In genomic region chr1:85259118-85259865, GRCh38 we compare ENCODE assay signal across 8 cellular contexts. TPM values are rescaled to one million over a fixed set of nuclear protein-coding genes. Genes with fewer than 3 reads are reported as not detected.
DNase-seq lines count a peak whose midpoint lies in the region; ATAC-seq, FAIRE-seq and TF ChIP-seq lines count a peak whose summit lies in the region.

C1orf52 (minus strand) TSS chr1:85259662; CDS start chr1:85259633, 29 bp downstream.

- ATAC-seq in HG02840 (IDR thresholded peaks at IDR 0.05; ENCODE audit: low FRiP score, unreplicated experiment): peak; percentile 99

- H3K27ac Mint-ChIP-seq in type B pancreatic cell: peak within 1 kb of the TSS; percentile 90

- H3K27me3 Mint-ChIP-seq in type B pancreatic cell: no peaks in the 10 kb centered on the region

- DNase-seq in GM12891 (ENCODE audit: insufficient read length, low spot score) (peak; percentile 82), NCI-H1436 (lab: John Stamatoyannopoulos, UW) (peak; percentile 86), T follicular helper cell (ENCODE audit: low read depth) (peak; percentile 94), cardiac septum (ENCODE audit: low spot score) (peak; percentile 97), pons (ENCODE audit: low spot score) (peak; percentile 90), type B pancreatic cell (ENCODE audit: extremely low spot score, unreplicated experiment) (peak; percentile 99)

- peak; percentile 99 for TF ChIP-seq CTCF in type B pancreatic cell (conservative IDR thresholded peaks at IDR 0.05)

- peak; percentile 92 for FAIRE-seq in GM12891 (lab: Jason Lieb, UNC)

- no peak within 1 kb of the TSS for H3K27ac ChIP-seq in adipose tissue (ENCODE audit: low read depth, low read length)

- intact Hi-C loops in cardiac septum (cut with DNase I): loop anchor here (2.0 to 5.0 kb wide), 3 partner anchors 18 to 314 kb away; partner anchors contain the start of gene BCL10

- H3K4me3 Mint-ChIP-seq in type B pancreatic cell: peak within 1 kb of the TSS; percentile 97

- WGBS in adipose tissue, 3 donors: 0 to 1% (median 0%) methylated on average over 63 to 64 of the region's 64 CpGs

- H3K4me1 Mint-ChIP-seq in type B pancreatic cell (ENCODE audit: unreplicated experiment): peaks cover 23% of the 10 kb centered on the region

- H3K9me3 Mint-ChIP-seq in type B pancreatic cell: no peaks in the 10 kb centered on the region

- TF ChIP-seq POLR2A in GM12891 (IDR thresholded peaks at IDR 0.05; ENCODE audit: low read depth, low read length): peak; percentile 97

- peaks cover 37% of the 10 kb centered on the region for H3K36me3 Mint-ChIP-seq in type B pancreatic cell

TF ChIP-seq in GM12891, 5 proteins besides CTCF, POLR2A, EP300 and RAD21:
- TF ChIP-seq POLR2AphosphoS5 (IDR thresholded peaks at IDR 0.05; ENCODE audit: low read depth, low read length) (peak; percentile 94), SPI1 (IDR thresholded peaks at IDR 0.05; ENCODE audit: low read depth, low read length) (no peak), TAF1 (IDR thresholded peaks at IDR 0.05; ENCODE audit: low read depth, low read length) (peak; percentile 71; the same call in 1 of the 2 replicates), POU2F2 (IDR thresholded peaks at IDR 0.05; ENCODE audit: low read depth, low read length) (peak; percentile 34; the same call in 1 of the 2 replicates), PAX5 (IDR thresholded peaks at IDR 0.05; ENCODE audit: insufficient read depth, low read length, severe bottlenecking) (peak; percentile 42)

RNA-seq across cellular contexts. Expression of gene C1orf52, which starts in this region (rescaled TPM):
- 11.6 TPM for polyA plus RNA-seq in GM12891 (2012; ENCODE audit: low read depth, missing spikeins)
- 10 to 100 TPM in 2 of 3 donors, 1 to 10 TPM in 1; 8.3 to 18.8 (median 17.9) TPM for polyA plus RNA-seq in adipose tissue
- 17.4 TPM for total RNA-seq in cardiac septum
- total RNA-seq in type B pancreatic cell (ENCODE audit: low replicate concordance): 24.9 and 31.2 TPM in 2 replicates
